1 cellular context compared by ENCODE assay signal in the genomic region with DNA sequence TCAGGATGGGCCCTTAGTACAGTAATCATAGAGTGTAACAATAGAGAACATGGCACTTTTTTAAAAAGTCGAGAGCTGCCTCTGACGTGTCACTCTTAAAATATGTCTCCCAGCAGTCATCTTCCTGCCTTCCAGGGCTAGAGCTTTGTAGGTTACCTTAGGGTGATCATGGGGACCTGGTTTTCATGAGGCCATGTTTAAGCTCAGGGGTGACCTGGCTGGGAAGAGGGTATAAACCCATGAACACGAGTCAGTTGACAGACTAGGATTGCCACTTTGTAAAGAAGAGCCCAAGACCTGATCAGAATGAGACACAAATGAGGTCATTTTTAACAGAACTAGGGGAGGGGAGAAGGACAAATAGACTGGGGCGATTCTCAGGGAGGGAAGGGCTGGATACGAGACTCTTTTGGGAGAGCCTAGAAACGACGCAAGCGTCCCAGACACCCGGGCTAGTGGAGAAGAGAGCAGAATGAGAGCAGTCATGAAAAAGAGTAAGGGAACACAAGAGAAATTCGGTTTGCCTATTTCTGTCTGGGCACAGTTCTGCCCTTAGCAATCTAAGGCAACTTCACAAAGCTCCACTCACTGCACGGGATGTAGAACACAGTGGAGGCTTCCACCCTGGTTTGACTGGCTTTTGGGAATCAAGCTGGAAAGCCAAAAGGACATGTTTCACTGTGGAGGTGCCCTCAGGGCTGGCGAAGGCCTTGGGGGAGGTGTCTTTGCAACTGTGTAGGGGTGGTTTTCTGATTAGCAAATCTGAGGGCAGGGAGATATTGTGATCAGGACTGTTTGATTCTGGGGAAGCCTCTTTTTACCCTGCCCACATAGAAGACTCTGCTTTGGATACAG.
TF ChIP-seq lines count a peak whose summit lies in the region.

No MANE protein-coding gene starts in this region.

TF ChIP-seq in endothelial cell of umbilical vein, 7 proteins besides CTCF, POLR2A, EP300 and RAD21:
- TF ChIP-seq MYC (IDR thresholded peaks at IDR 0.05; ENCODE audit: low read depth, low read length) (no peak), EZH2 (IDR thresholded peaks at IDR 0.05; ENCODE audit: borderline replicate concordance, low read depth, low read length, severe bottlenecking) (no peak), FOS (IDR thresholded peaks at IDR 0.05; ENCODE audit: borderline replicate concordance, insufficient read depth, low read length) (no peak)
- TF ChIP-seq, protein P1, sequence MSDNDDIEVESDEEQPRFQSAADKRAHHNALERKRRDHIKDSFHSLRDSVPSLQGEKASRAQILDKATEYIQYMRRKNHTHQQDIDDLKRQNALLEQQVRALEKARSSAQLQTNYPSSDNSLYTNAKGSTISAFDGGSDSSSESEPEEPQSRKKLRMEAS (IDR thresholded peaks at IDR 0.05; ENCODE audit: insufficient read depth, insufficient read length) = no peak
TF ChIP-seq in endothelial cell of umbilical vein: peak in this region for 0.
